ENCODE assay signal across 8 cellular contexts in genomic region chr11:88174627-88175003, GRCh38. TPM values are rescaled to one million over a fixed set of nuclear protein-coding genes. Genes with fewer than 3 reads are reported as not detected.
DNase-seq lines count a peak whose midpoint lies in the region; ATAC-seq, FAIRE-seq and TF ChIP-seq lines count a peak whose summit lies in the region.

No MANE protein-coding gene starts in this region.

- H4K20me1 ChIP-seq in keratinocyte (ENCODE audit: control insufficient read depth, extremely low read depth, insufficient read depth, low read length), result no peaks in the 10 kb centered on the region

- ATAC-seq in activated CD4-positive, alpha-beta T cell treated with anti-CD3 and anti-CD28 coated beads for 36 hours, result peak; percentile 64
- peak; percentile 46 for ATAC-seq in HG02852 (IDR thresholded peaks at IDR 0.05; ENCODE audit: unreplicated experiment)

- H3K27me3 ChIP-seq in breast epithelium (no peaks in the 10 kb centered on the region), keratinocyte (ENCODE audit: control insufficient read depth, extremely low read depth, insufficient read depth, low read length) (no peaks in the 10 kb centered on the region)

- H3K27ac ChIP-seq in breast epithelium, result peak overlapping the region; percentile 72 to 81
- peak overlapping the region; percentile 96 for H3K27ac ChIP-seq in keratinocyte (ENCODE audit: control insufficient read depth, insufficient read depth, low read length)

- peaks cover 14% of the 10 kb centered on the region for H3K27me3 Mint-ChIP-seq in activated CD4-positive, alpha-beta T cell treated with anti-CD3 and anti-CD28 coated beads for 36 hours

- peak; percentile 83 for DNase-seq in activated CD4-positive, alpha-beta T cell treated with anti-CD3 and anti-CD28 coated beads for 36 hours
- DNase-seq in activated CD4-positive, alpha-beta T cell treated with anti-CD3 and anti-CD28 coated beads, Interleukin-2, amount 50 U/mL, for 1 hour, result no peak
- DNase-seq in SK-MEL-5 (ENCODE audit: low read depth, low spot score) (peak; percentile 92), breast epithelium (ENCODE audit: low spot score in 2 of 2) (peak; percentile 55 to 58), keratinocyte (ENCODE audit: low read depth, low spot score) (no peak), NCI-H146 treated with DMSO at 0.1 percent for 48 hours (lab: John Stamatoyannopoulos, UW; ENCODE audit: unreplicated experiment) (no peak)
- DNase-seq in stimulated activated CD4-positive, alpha-beta T cell treated with anti-CD3 and anti-CD28 coated beads, Interleukin-15, amount 100 ng/mL, for 48 hours (ENCODE audit: low read depth in 2 of 2), result peak; percentile 37 to 57

- peak overlapping the region; percentile 71 for H3K4me3 Mint-ChIP-seq in activated CD4-positive, alpha-beta T cell treated with anti-CD3 and anti-CD28 coated beads for 36 hours

- POLR2A ChIA-PET in activated CD4-positive, alpha-beta T cell treated with anti-CD3 and anti-CD28 coated beads for 36 hours (lab: Charles Lee), result no interaction called here

- no peaks in the 10 kb centered on the region for H3K9me3 Mint-ChIP-seq in activated CD4-positive, alpha-beta T cell treated with anti-CD3 and anti-CD28 coated beads for 36 hours (ENCODE audit: low read depth)

- peak overlapping the region; percentile 21 for H2AFZ ChIP-seq in keratinocyte (ENCODE audit: control insufficient read depth, low read length)

- no peak for TF ChIP-seq CTCF in breast epithelium (IDR thresholded peaks at IDR 0.05)
- TF ChIP-seq CTCF in keratinocyte (optimal IDR thresholded peaks at IDR 0.05 in 1 of 3, IDR thresholded peaks at IDR 0.05 in 1 of 3, conservative IDR thresholded peaks at IDR 0.05 in 1 of 3; ENCODE audit: extremely low read depth in 1 of 3, insufficient read depth in 2 of 3, low read length in 3 of 3), result no peak

- H3K4me3 ChIP-seq in breast epithelium (peak overlapping the region; percentile 39 to 69 (median 60)), keratinocyte (ENCODE audit: control insufficient read depth in 2 of 3, extremely low read depth in 1 of 3, insufficient read depth in 2 of 3, low read depth in 1 of 3, low read length in 3 of 3) (peak overlapping the region; percentile 58 to 78 (median 73))

- in situ Hi-C loops in SK-MEL-5 (cut with HindIII; ENCODE audit: low pct_unique_long_range_greater_than_20kb, low sequenced_read_pairs), result no loop called here

- H3K9ac ChIP-seq in keratinocyte (ENCODE audit: control insufficient read depth, extremely low read depth, insufficient read depth, low read length), result peak overlapping the region; percentile 93

- TF ChIP-seq POLR2A in breast epithelium (IDR thresholded peaks at IDR 0.05), result no peak

- FAIRE-seq in keratinocyte (lab: Jason Lieb, UNC), result peak; percentile 83

- peaks cover 46% of the 10 kb centered on the region for H3K79me2 ChIP-seq in keratinocyte (ENCODE audit: control insufficient read depth, insufficient read depth, low read length)

- intact Hi-C loops in activated CD4-positive, alpha-beta T cell treated with anti-CD3 and anti-CD28 coated beads for 36 hours (cut with DNase I, micrococcal nuclease), result loop anchor here (5.0 to 10.0 kb wide), 4 partner anchors 128 to 1370 kb away; partner anchors contain the start of gene PRSS23 (in 1 of the 2)
- intact Hi-C loops in breast epithelium (cut with DNase I; ENCODE audit: low total_unique reads), result loop anchor here (5.0 kb wide), 1 partner anchor 948 kb away; no protein-coding TSS in a partner anchor

- peak overlapping the region; percentile 94 for H3K4me2 ChIP-seq in keratinocyte (ENCODE audit: control insufficient read depth, extremely low read depth, insufficient read depth, low read depth, low read length)

- H3K27ac Mint-ChIP-seq in activated CD4-positive, alpha-beta T cell treated with anti-CD3 and anti-CD28 coated beads for 36 hours, result peak overlapping the region; percentile 72

- H3K9me3 ChIP-seq in breast epithelium (no peaks in the 10 kb centered on the region), keratinocyte (ENCODE audit: control insufficient read depth, low read depth, low read length) (no peaks in the 10 kb centered on the region)

- H3K36me3 ChIP-seq in breast epithelium (no peaks in the 10 kb centered on the region), keratinocyte (ENCODE audit: control insufficient read depth in 2 of 2, extremely low read depth in 1 of 2, insufficient read depth in 2 of 2, low read length in 2 of 2) (peaks cover 0 to 13% of the 10 kb centered on the region in 2 experiments)

- CTCF ChIA-PET in activated CD4-positive, alpha-beta T cell treated with anti-CD3 and anti-CD28 coated beads for 36 hours (lab: Charles Lee), result interaction anchor here (1.0 kb wide), 1 partner anchor 182 kb away, joined by 4 read pairs; no protein-coding TSS in a partner anchor

- H3K4me1 ChIP-seq in breast epithelium (peaks cover 0 to 3% of the 10 kb centered on the region in 2 donors), keratinocyte (ENCODE audit: control insufficient read depth, extremely low read depth, insufficient read depth, low read length) (peaks cover 70% of the 10 kb centered on the region)

- dilution Hi-C loops in keratinocyte (cut with MboI; ENCODE audit: extremely low pct_ligation_motif_present, low sequenced_read_pairs), result no loop called here

- no peaks in the 10 kb centered on the region for H3K9me1 ChIP-seq in keratinocyte (ENCODE audit: control insufficient read depth, extremely low read depth, insufficient read depth, low read length)

- no peaks in the 10 kb centered on the region for H3K36me3 Mint-ChIP-seq in activated CD4-positive, alpha-beta T cell treated with anti-CD3 and anti-CD28 coated beads for 36 hours (ENCODE audit: low read depth)

- peaks cover 42% of the 10 kb centered on the region for H3K4me1 Mint-ChIP-seq in activated CD4-positive, alpha-beta T cell treated with anti-CD3 and anti-CD28 coated beads for 36 hours

RNA-seq across cellular contexts. Expression of gene RAB38, which starts 0.6 kb away (rescaled TPM):
- 1 to 10 TPM; 2.9 to 3.1 TPM for total RNA-seq in activated CD4-positive, alpha-beta T cell treated with anti-CD3 and anti-CD28 coated beads for 36 hours
- 376 TPM in 2 replicates for total RNA-seq in SK-MEL-5 (2014; rRNA removed; shearing (Covaris generic))
- polyA plus RNA-seq in SK-MEL-5 (2015; cell fraction: cytosol; rRNA removed), result 138 and 163 TPM in 2 replicates
- polyA plus RNA-seq in SK-MEL-5 (2015; cell fraction: nucleus; rRNA removed), result 35.2 and 36.9 TPM in 2 replicates
- 10 to 100 TPM in 1 of 3 donors, 1 to 10 TPM in 2; 1.6 to 14.8 (median 5.2) TPM for total RNA-seq in breast epithelium
- polyA plus RNA-seq in keratinocyte, result 87.1 to 147 TPM (median 146 TPM) in 3 replicates
- polyA plus RNA-seq in keratinocyte (2011; ENCODE audit: low read depth), result 46.0 TPM
- polyA plus RNA-seq in keratinocyte (2011; cell fraction: cytosol; rRNA removed), result 86.8 and 145 TPM in 2 replicates
- polyA plus RNA-seq in keratinocyte (2011; cell fraction: nucleus; rRNA removed), result 43.5 and 50.4 TPM in 2 replicates
- polyA plus RNA-seq in keratinocyte (2012; ENCODE audit: low replicate concordance), result 63.8 and 159 TPM in 2 replicates
- polyA minus RNA-seq in keratinocyte, result 41.0 to 109 TPM (median 106 TPM) in 3 replicates
- polyA minus RNA-seq in keratinocyte (2011; cell fraction: cytosol; rRNA and poly(A)+ RNA removed), result 51.6 TPM
- 45.8 and 59.4 TPM in 2 replicates for polyA minus RNA-seq in keratinocyte (2011; cell fraction: nucleus; rRNA and poly(A)+ RNA removed)

Comparison
In these comparisons a context has a peak if more than half of its experiments do, and no peak if none do; other contexts are left out.
1. DNase-seq: peak in activated CD4-positive, alpha-beta T cell treated with anti-CD3 and anti-CD28 coated beads for 36 hours (single experiment), SK-MEL-5 (single experiment), breast epithelium (2 of 2) and stimulated activated CD4-positive, alpha-beta T cell treated with anti-CD3 and anti-CD28 coated beads, Interleukin-15, amount 100 ng/mL, for 48 hours (2 of 2); none in activated CD4-positive, alpha-beta T cell treated with anti-CD3 and anti-CD28 coated beads, Interleukin-2, amount 50 U/mL, for 1 hour (single experiment), keratinocyte (single experiment) and NCI-H146 treated with DMSO at 0.1 percent for 48 hours (single experiment).
2. RNA of gene RAB38, which starts 0.6 kb away (total RNA-seq): 376 TPM in SK-MEL-5; 1.6 to 14.8 TPM in breast epithelium and 2.9 to 3.1 TPM in activated CD4-positive, alpha-beta T cell treated with anti-CD3 and anti-CD28 coated beads for 36 hours; every median in the first group is over 10 times any median in the second.